ENCODE assay signal across 19 cellular contexts in the genomic region with DNA sequence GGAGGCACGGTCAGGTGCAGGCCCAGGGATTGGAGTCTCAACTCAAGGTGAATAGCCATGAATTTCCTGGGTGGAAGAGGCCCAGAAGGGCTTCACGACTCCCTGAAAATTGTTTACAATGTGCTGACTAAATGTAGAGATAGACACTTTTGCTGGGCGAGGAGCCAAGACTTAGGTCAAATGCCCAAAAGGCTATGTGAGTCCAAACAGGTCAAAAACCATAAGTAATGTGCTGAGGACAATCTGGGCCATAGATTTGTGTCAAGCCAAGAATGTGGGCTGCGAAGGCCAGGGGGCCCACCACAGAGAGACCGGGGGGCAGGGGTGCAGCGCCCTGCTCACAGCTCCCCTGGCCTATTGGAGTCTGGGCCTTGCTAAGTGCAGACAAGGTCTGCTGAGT.
"Had no signal": no experiment of that assay in that cellular context is flagged by ENCODE, and none has a peak within 500 bp of the region (broad histone marks: within the 10 kb centered on the region; RNA-seq: fewer than 3 reads in every experiment).

No MANE protein-coding gene starts in this region.

- H3K27me3 ChIP-seq: tibial nerve, uterus had no signal

- H3K4me1 ChIP-seq: tibial nerve, uterus had no signal

- H3K9me3 ChIP-seq: tibial nerve, uterus had no signal

- H3K27me3 Mint-ChIP-seq: activated CD8-positive, alpha-beta T cell treated with anti-CD3 and anti-CD28 coated beads for 36 hours; brain; dendritic cell treated with granulocyte-macrophage colony-stimulating factor and Interleukin-4, amounts not matched to agents 40 ng/mL and 50 ng/mL, for 4 days had no signal

- ATAC-seq: activated CD8-positive, alpha-beta T cell treated with anti-CD3 and anti-CD28 coated beads for 36 hours; activated naive CD4-positive, alpha-beta T cell treated with anti-CD3 and anti-CD28 coated beads, Interleukin-2, amount 50 U/mL, for 72 hours; left cardiac atrium; stimulated activated naive B cell treated with anti-CD40 and anti-IgM and Interleukin-4, amounts not matched to agents 10 μg/mL and 1 μg/mL and 100 μg/mL, for 72 hours had no signal

- H3K36me3 Mint-ChIP-seq: activated naive CD4-positive, alpha-beta T cell treated with anti-CD3 and anti-CD28 coated beads, Interleukin-2, amount 50 U/mL, for 72 hours; brain; stimulated activated naive B cell treated with anti-CD40 and anti-IgM and Interleukin-4, amounts not matched to agents 10 μg/mL and 1 μg/mL and 100 μg/mL, for 72 hours had no signal

- H3K4me3 ChIP-seq: lung, tibial nerve, uterus had no signal

- H3K9me3 Mint-ChIP-seq: activated CD8-positive, alpha-beta T cell treated with anti-CD3 and anti-CD28 coated beads for 36 hours; activated naive CD4-positive, alpha-beta T cell treated with anti-CD3 and anti-CD28 coated beads, Interleukin-2, amount 50 U/mL, for 72 hours; brain; dendritic cell treated with granulocyte-macrophage colony-stimulating factor and Interleukin-4, amounts not matched to agents 40 ng/mL and 50 ng/mL, for 4 days; neural crest cell; stimulated activated naive B cell treated with anti-CD40 and anti-IgM and Interleukin-4, amounts not matched to agents 10 μg/mL and 1 μg/mL and 100 μg/mL, for 72 hours; T-helper 1 cell treated with Interleukin-12 subunit alpha and Interleukin-12 subunit beta and Interleukin-4 antibody, amounts not matched to agents 30 μg/mL and 1 μg/mL, for 36 hours had no signal

- H3K4me3 Mint-ChIP-seq: activated CD8-positive, alpha-beta T cell treated with anti-CD3 and anti-CD28 coated beads for 36 hours; brain; dendritic cell treated with granulocyte-macrophage colony-stimulating factor and Interleukin-4, amounts not matched to agents 40 ng/mL and 50 ng/mL, for 4 days; neural crest cell; stimulated activated naive B cell treated with anti-CD40 and anti-IgM and Interleukin-4, amounts not matched to agents 10 μg/mL and 1 μg/mL and 100 μg/mL, for 72 hours; T-helper 1 cell treated with Interleukin-12 subunit alpha and Interleukin-12 subunit beta and Interleukin-4 antibody, amounts not matched to agents 30 μg/mL and 1 μg/mL, for 36 hours had no signal

- DNase-seq: activated CD4-positive, alpha-beta T cell treated with anti-CD3 and anti-CD28 coated beads for 48 hours; activated CD8-positive, alpha-beta T cell treated with anti-CD3 and anti-CD28 coated beads for 36 hours; activated gamma-delta T cell; activated T-cell treated with anti-CD3 and anti-CD28 coated beads, Interleukin-2, amount 50 U/mL, for 48 hours; cerebellar nuclear complex; effector memory CD4-positive, alpha-beta T cell; foreskin melanocyte; left cardiac atrium; retina; stimulated activated CD4-positive, alpha-beta T cell treated with anti-CD3 and anti-CD28 coated beads, Interleukin-2, amount 100 ng/mL, for 48 hours; stimulated activated naive B cell treated with anti-CD40 and anti-IgM and Interleukin-4, amounts not matched to agents 10 μg/mL and 1 μg/mL and 100 μg/mL, for 72 hours; uterus had no signal

- H3K36me3 ChIP-seq: tibial nerve, uterus had no signal

- H3K27ac ChIP-seq: tibial nerve, uterus had no signal

- H3K27ac Mint-ChIP-seq: activated CD8-positive, alpha-beta T cell treated with anti-CD3 and anti-CD28 coated beads for 36 hours; activated naive CD4-positive, alpha-beta T cell treated with anti-CD3 and anti-CD28 coated beads, Interleukin-2, amount 50 U/mL, for 72 hours; dendritic cell treated with granulocyte-macrophage colony-stimulating factor and Interleukin-4, amounts not matched to agents 40 ng/mL and 50 ng/mL, for 4 days; stimulated activated naive B cell treated with anti-CD40 and anti-IgM and Interleukin-4, amounts not matched to agents 10 μg/mL and 1 μg/mL and 100 μg/mL, for 72 hours; T-helper 1 cell treated with Interleukin-12 subunit alpha and Interleukin-12 subunit beta and Interleukin-4 antibody, amounts not matched to agents 30 μg/mL and 1 μg/mL, for 36 hours had no signal
